8 cellular contexts compared by ENCODE assay signal in the genomic region with DNA sequence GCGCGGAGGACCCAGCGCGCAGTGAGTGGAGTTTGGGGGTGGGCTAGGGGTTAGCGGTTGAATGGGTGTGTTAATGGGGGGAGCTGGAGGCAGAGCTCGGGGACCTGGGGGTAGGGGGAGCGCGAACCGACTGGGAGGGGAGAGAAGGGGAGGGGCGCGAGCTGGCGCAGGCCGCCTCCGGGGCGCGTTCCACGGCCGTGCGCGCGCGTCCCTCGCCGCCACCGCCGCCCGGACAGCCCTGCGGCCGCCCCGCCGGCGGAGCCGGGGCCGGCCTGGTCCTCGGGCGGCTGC. TPM values are rescaled to one million over a fixed set of nuclear protein-coding genes. Genes with fewer than 3 reads are reported as not detected.
A peak's percentile ranks its signal among the peaks of the same experiment; 100 is the strongest.
DNase-seq lines count a peak whose midpoint lies in the region; ATAC-seq and TF ChIP-seq lines count a peak whose summit lies in the region.

A gene (plus strand): TSS at position 194 of the 291 bp plus-strand sequence. CDS start 36,051 bp downstream, outside the sequence.

- TF ChIP-seq CTCF in brain microvascular endothelial cell (IDR thresholded peaks at IDR 0.05; ENCODE audit: low read depth, low read length, missing control alignments) = no peak
- TF ChIP-seq CTCF in suprapubic skin (IDR thresholded peaks at IDR 0.05) = no peak

- H3K4me3 ChIP-seq in brain microvascular endothelial cell (ENCODE audit: low read depth, low read length) = peak within 1 kb of the TSS; percentile 77
- peak within 1 kb of the TSS; percentile 80 for H3K4me3 ChIP-seq in suprapubic skin

- in situ Hi-C loops in brain microvascular endothelial cell (cut with HindIII; ENCODE audit: low pct_ligation_motif_present, low sequenced_read_pairs) = no loop called here

- ATAC-seq in HG02759 (IDR thresholded peaks at IDR 0.05; ENCODE audit: unreplicated experiment) = no peak
- ATAC-seq in HG02885 (IDR thresholded peaks at IDR 0.05; ENCODE audit: poor library complexity, unreplicated experiment) = no peak

- WGBS in suprapubic skin = under 1% methylated on average over 36 of the region's 36 CpGs

- H3K27me3 Mint-ChIP-seq in activated naive CD4-positive, alpha-beta T cell treated with anti-CD3 and anti-CD28 coated beads for 36 hours (ENCODE audit: low read depth) = peaks cover 47% of the 10 kb centered on the region

- H3K36me3 Mint-ChIP-seq in activated naive CD4-positive, alpha-beta T cell treated with anti-CD3 and anti-CD28 coated beads for 36 hours (ENCODE audit: low read depth) = no peaks in the 10 kb centered on the region

- H3K4me3 Mint-ChIP-seq in activated naive CD4-positive, alpha-beta T cell treated with anti-CD3 and anti-CD28 coated beads for 36 hours = peak within 1 kb of the TSS; percentile 34

- H3K36me3 ChIP-seq in brain microvascular endothelial cell (replicated peaks) = no peaks in the 10 kb centered on the region
- no peaks in the 10 kb centered on the region for H3K36me3 ChIP-seq in suprapubic skin

- H3K27me3 ChIP-seq in brain microvascular endothelial cell (replicated peaks) (no peaks in the 10 kb centered on the region), layer of hippocampus (ENCODE audit: control insufficient read depth, insufficient read depth, low read length) (peaks cover 10% of the 10 kb centered on the region), suprapubic skin (peaks cover 30% of the 10 kb centered on the region)

- CTCF ChIA-PET in activated naive CD4-positive, alpha-beta T cell treated with anti-CD3 and anti-CD28 coated beads for 36 hours (lab: Charles Lee) = interaction anchor here (0.6 kb wide), 1 partner anchor 384 kb away, joined by 3 read pairs; no protein-coding TSS in a partner anchor

- no peak within 1 kb of the TSS for H3K27ac Mint-ChIP-seq in activated naive CD4-positive, alpha-beta T cell treated with anti-CD3 and anti-CD28 coated beads for 36 hours

- H3K27ac ChIP-seq in brain microvascular endothelial cell (peak within 1 kb of the TSS; percentile 76), layer of hippocampus (ENCODE audit: low read depth, low read length) (peak within 1 kb of the TSS; percentile 84), suprapubic skin (peak within 1 kb of the TSS; percentile 93)

- H3K4me1 ChIP-seq in suprapubic skin = peaks cover 27% of the 10 kb centered on the region

- TF ChIP-seq EP300 in suprapubic skin (IDR thresholded peaks at IDR 0.05) = no peak

- no peak for DNase-seq in activated naive CD4-positive, alpha-beta T cell treated with anti-CD3 and anti-CD28 coated beads for 36 hours
- no peak for DNase-seq in activated naive CD4-positive, alpha-beta T cell treated with anti-CD3 and anti-CD28 coated beads, Interleukin-2, amount 50 U/mL, for 16 hours
- no peak for DNase-seq in brain microvascular endothelial cell
- DNase-seq in suprapubic skin (ENCODE audit: low spot score in 2 of 2) = peak in 1 of 2 donors; percentile 58
- no peak for DNase-seq in NCI-H1930 (lab: John Stamatoyannopoulos, UW)

- intact Hi-C loops in activated naive CD4-positive, alpha-beta T cell treated with anti-CD3 and anti-CD28 coated beads for 36 hours (cut with micrococcal nuclease) = no loop called here

- H3K4me1 Mint-ChIP-seq in activated naive CD4-positive, alpha-beta T cell treated with anti-CD3 and anti-CD28 coated beads for 36 hours (ENCODE audit: low read depth) = peaks cover 6% of the 10 kb centered on the region

- no peak for TF ChIP-seq POLR2A in suprapubic skin (IDR thresholded peaks at IDR 0.05)

- H3K9me3 ChIP-seq in suprapubic skin = no peaks in the 10 kb centered on the region

- H3K9me3 Mint-ChIP-seq in activated naive CD4-positive, alpha-beta T cell treated with anti-CD3 and anti-CD28 coated beads for 36 hours = no peaks in the 10 kb centered on the region

RNA-seq across cellular contexts. Expression of the gene that starts here (rescaled TPM):
- not detected for total RNA-seq in activated naive CD4-positive, alpha-beta T cell treated with anti-CD3 and anti-CD28 coated beads for 36 hours
- 10 to 100 TPM; 40.7 to 53.4 (median 44.2) TPM for total RNA-seq in suprapubic skin

Comparison
In these comparisons a context has a peak if more than half of its experiments do, and no peak if none do; other contexts are left out.
1. RNA of the gene that starts here (total RNA-seq): 40.7 to 53.4 TPM in suprapubic skin; not detected in activated naive CD4-positive, alpha-beta T cell treated with anti-CD3 and anti-CD28 coated beads for 36 hours; every median in the first group is over 10 times any median in the second.
2. Peak in every context shown above with its lines, with median percentiles within 50 percentile points of each other: H3K27ac ChIP-seq.